Comparison of ENCODE assay signal across 13 cellular contexts in the genomic region with DNA sequence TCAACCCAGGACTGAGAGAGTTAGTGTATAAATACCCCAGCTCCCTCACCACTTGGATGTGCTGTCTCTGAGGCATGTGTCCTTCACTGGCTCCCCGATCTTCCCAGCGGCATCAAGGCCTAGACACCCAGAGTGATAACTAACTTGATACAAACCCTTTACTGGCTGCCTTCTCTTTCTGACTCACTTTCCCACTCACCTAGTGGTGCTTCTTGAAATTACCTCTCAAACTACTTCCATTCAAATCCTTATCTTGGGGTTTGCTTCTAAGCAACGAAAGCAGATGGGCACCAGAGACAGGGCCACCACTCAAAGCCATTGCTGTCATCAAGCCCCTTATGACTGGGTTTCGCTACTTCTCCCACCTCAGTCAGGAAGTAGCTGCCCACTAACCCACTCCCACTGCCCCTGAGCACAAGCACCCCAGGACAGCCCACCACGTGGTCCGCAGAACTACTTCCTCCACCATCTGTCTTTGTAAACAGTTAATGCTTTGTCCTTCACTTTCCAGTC. TPM values are rescaled to one million over a fixed set of nuclear protein-coding genes. Genes with fewer than 3 reads are reported as not detected.
DNase-seq lines count a peak whose midpoint lies in the region; ATAC-seq and TF ChIP-seq lines count a peak whose summit lies in the region.
"Had no signal": no experiment of that assay in that cellular context is flagged by ENCODE, and none has a peak within 500 bp of the region (broad histone marks: within the 10 kb centered on the region; RNA-seq: fewer than 3 reads in every experiment).

No MANE protein-coding gene starts in this region.

- no peak overlapping the region for H3K4me2 ChIP-seq in mammary epithelial cell (ENCODE audit: insufficient read depth, low read depth, low read length)
- no peak overlapping the region for H3K4me2 ChIP-seq in OCI-LY1 (ENCODE audit: low read length)
- H3K4me2 ChIP-seq: BLaER1 had no signal

- no peaks in the 10 kb centered on the region for H3K27me3 Mint-ChIP-seq in MCF 10A (ENCODE audit: insufficient read depth, unreplicated experiment)

- no peaks in the 10 kb centered on the region for H3F3A ChIP-seq in OCI-LY1 (ENCODE audit: insufficient read depth, low read length)

- no peaks in the 10 kb centered on the region for H3K9me2 ChIP-seq in OCI-LY1 (ENCODE audit: low read depth, low read length)

- H3K9me3 ChIP-seq in mammary epithelial cell (replicated peaks; ENCODE audit: insufficient read depth, low read length) (peaks cover 5% of the 10 kb centered on the region), OCI-LY1 (ENCODE audit: low read length) (no peaks in the 10 kb centered on the region), esophagus squamous epithelium (no peaks in the 10 kb centered on the region), aorta (ENCODE audit: control insufficient read depth, low read length) (no peaks in the 10 kb centered on the region), vagina (no peaks in the 10 kb centered on the region)
- H3K9me3 ChIP-seq: thoracic aorta had no signal

- H3K79me2 ChIP-seq in mammary epithelial cell (ENCODE audit: insufficient read depth, low read length), result no peaks in the 10 kb centered on the region
- H3K79me2 ChIP-seq in OCI-LY1 (ENCODE audit: insufficient read depth, low read length), result no peaks in the 10 kb centered on the region

- no peaks in the 10 kb centered on the region for H4K20me1 ChIP-seq in mammary epithelial cell (ENCODE audit: insufficient read depth, low read length)
- no peaks in the 10 kb centered on the region for H4K20me1 ChIP-seq in OCI-LY1 (ENCODE audit: insufficient read depth, low read length)
- H4K20me1 ChIP-seq: BLaER1 had no signal

- no peak overlapping the region for H3K4me3 Mint-ChIP-seq in MCF 10A (ENCODE audit: unreplicated experiment)

- H3K36me3 Mint-ChIP-seq in MCF 10A (ENCODE audit: insufficient read depth, unreplicated experiment), result no peaks in the 10 kb centered on the region

- WGBS in mammary epithelial cell (ENCODE audit: low coverage, missing lambda C conversion rate), result 94% methylated on average over 6 of the region's 6 CpGs
- WGBS in esophagus squamous epithelium, 2 donors, result 74 to 86% methylated on average over 4 to 6 of the region's 6 CpGs
- 93% methylated on average over 6 of the region's 6 CpGs for WGBS in aorta, 2 donors

- no TSS peak for BruUV-seq in MCF 10A (replicated peaks; lab: Mats Ljungman, UMichigan)
- no TSS peak for BruUV-seq in mammary epithelial cell (replicated peaks; lab: Mats Ljungman, UMichigan)

- TF ChIP-seq CTCF in MCF 10A (IDR thresholded peaks at IDR 0.05; ENCODE audit: unreplicated experiment), result peak; percentile 5
- TF ChIP-seq CTCF in mammary epithelial cell (conservative IDR thresholded peaks at IDR 0.05 in 1 of 2, IDR thresholded peaks at IDR 0.05 in 1 of 2; ENCODE audit: extremely low read depth in 1 of 2, insufficient read depth in 1 of 2, low read depth in 1 of 2, low read length in 2 of 2), result peak in 1 of 2 donors; percentile 19
- peak; percentile 41 for TF ChIP-seq CTCF in OCI-LY1 (IDR thresholded peaks at IDR 0.05; ENCODE audit: low read length)
- TF ChIP-seq CTCF in esophagus squamous epithelium (IDR thresholded peaks at IDR 0.05), result peak in 4 of 6 experiments; percentile 16 to 40 (median 19)
- TF ChIP-seq CTCF in vagina (IDR thresholded peaks at IDR 0.05), result peak in 1 of 3 experiments; percentile 6

- H3K4me1 Mint-ChIP-seq in MCF 10A (ENCODE audit: insufficient read depth, unreplicated experiment), result peaks cover 30% of the 10 kb centered on the region

- POLR2A ChIA-PET in MCF 10A (lab: Yijun Ruan, JAX), result interaction anchor here (0.7 to 1.4 kb wide), 3 partner anchors 11 to 707 kb away, joined by 3 to 4 read pairs (median 3); no protein-coding TSS in a partner anchor

- ATAC-seq in aorta (ENCODE audit: low FRiP score) (no peak), GM21723 (IDR thresholded peaks at IDR 0.05; ENCODE audit: unreplicated experiment) (no peak)

- H3K9ac ChIP-seq in mammary epithelial cell (ENCODE audit: insufficient read depth, low read length) (no peak overlapping the region), OCI-LY1 (ENCODE audit: low read length) (no peak overlapping the region)
- H3K9ac ChIP-seq: BLaER1 had no signal

- H3K4me3 ChIP-seq in mammary epithelial cell (replicated peaks in 1 of 3; ENCODE audit: insufficient read depth in 1 of 3, low read depth in 2 of 3, low read length in 3 of 3) (no peak overlapping the region), OCI-LY1 (ENCODE audit: low read depth, low read length, poor library complexity, severe bottlenecking) (no peak overlapping the region), esophagus squamous epithelium (no peak overlapping the region), aorta (ENCODE audit: low read length in 2 of 2) (no peak overlapping the region), vagina (no peak overlapping the region)
- H3K4me3 ChIP-seq: BLaER1, thoracic aorta had no signal

- H2AFZ ChIP-seq in mammary epithelial cell (ENCODE audit: low read depth, low read length), result no peak overlapping the region
- H2AFZ ChIP-seq in OCI-LY1 (ENCODE audit: low read length), result no peak overlapping the region

- H3K36me3 ChIP-seq in mammary epithelial cell (ENCODE audit: insufficient read depth, low read length) (no peaks in the 10 kb centered on the region), OCI-LY1 (ENCODE audit: insufficient read depth, low read length) (no peaks in the 10 kb centered on the region), esophagus squamous epithelium (no peaks in the 10 kb centered on the region), aorta (ENCODE audit: control insufficient read depth in 1 of 2, insufficient read depth in 2 of 2, low read length in 1 of 2) (no peaks in the 10 kb centered on the region), vagina (no peaks in the 10 kb centered on the region)
- H3K36me3 ChIP-seq: BLaER1, thoracic aorta had no signal

- no peak overlapping the region for H3K27ac ChIP-seq in mammary epithelial cell (ENCODE audit: insufficient read depth, low read depth, low read length)
- H3K27ac ChIP-seq in OCI-LY1 (ENCODE audit: low read depth, low read length, poor library complexity, severe bottlenecking), result no peak overlapping the region
- H3K27ac ChIP-seq in esophagus squamous epithelium, result peak overlapping the region in 2 of 4 donors; percentile 18 to 29
- no peak overlapping the region for H3K27ac ChIP-seq in aorta (ENCODE audit: low read depth in 1 of 2, low read length in 2 of 2)
- no peak overlapping the region for H3K27ac ChIP-seq in vagina
- H3K27ac ChIP-seq: BLaER1 had no signal

- intact Hi-C loops in MCF 10A (cut with micrococcal nuclease) (no loop called here), mammary epithelial cell (cut with micrococcal nuclease) (no loop called here), esophagus squamous epithelium (cut with DNase I) (loop anchor here (10.0 kb wide), 1 partner anchor 61 kb away; no protein-coding TSS in a partner anchor), aorta (cut with DNase I) (no loop called here), vagina (cut with DNase I) (no loop called here)

- H3K4me1 ChIP-seq in mammary epithelial cell (ENCODE audit: insufficient read depth, low read length) (peaks cover 16% of the 10 kb centered on the region), OCI-LY1 (ENCODE audit: insufficient read depth, low read length, severe bottlenecking) (peaks cover 10% of the 10 kb centered on the region), esophagus squamous epithelium (peaks cover 6 to 62% (median 23%) of the 10 kb centered on the region in 3 donors), aorta (ENCODE audit: control insufficient read depth in 1 of 2, insufficient read depth in 2 of 2, low read length in 2 of 2) (no peaks in the 10 kb centered on the region), vagina (peaks cover 31% of the 10 kb centered on the region)

- CTCF ChIA-PET in MCF 10A (lab: Yijun Ruan, JAX) (interaction anchor here (0.6 to 0.8 kb wide), 4 partner anchors 13 to 525 kb away, joined by 3 to 5 read pairs (median 3); no protein-coding TSS in a partner anchor), mammary epithelial cell (lab: Charles Lee; ENCODE audit: low non-redundant PET) (no interaction called here)

- dilution Hi-C loops in mammary epithelial cell (cut with HindIII; ENCODE audit: low sequenced_read_pairs), result no loop called here

- peaks cover 7% of the 10 kb centered on the region for H3K9me3 Mint-ChIP-seq in MCF 10A (ENCODE audit: unreplicated experiment)

- H3K27me3 ChIP-seq in mammary epithelial cell (ENCODE audit: insufficient read depth, low read length), result no peaks in the 10 kb centered on the region
- no peaks in the 10 kb centered on the region for H3K27me3 ChIP-seq in OCI-LY1 (ENCODE audit: insufficient read depth, low read length)
- no peaks in the 10 kb centered on the region for H3K27me3 ChIP-seq in esophagus squamous epithelium
- no peaks in the 10 kb centered on the region for H3K27me3 ChIP-seq in aorta (ENCODE audit: control insufficient read depth in 1 of 2, insufficient read depth in 2 of 2, low read length in 1 of 2)
- no peaks in the 10 kb centered on the region for H3K27me3 ChIP-seq in vagina
- H3K27me3 ChIP-seq: BLaER1 had no signal

- H3K27ac Mint-ChIP-seq in MCF 10A (ENCODE audit: low read depth, unreplicated experiment), result no peak overlapping the region

- TF ChIP-seq POLR2A in esophagus squamous epithelium (IDR thresholded peaks at IDR 0.05), result no peak
- no peak for TF ChIP-seq POLR2A in vagina (IDR thresholded peaks at IDR 0.05)

- in situ Hi-C loops in mammary epithelial cell (cut with MboI; ENCODE audit: low sequenced_read_pairs in 2 of 2), result loop anchor here in 1 of 2 donors (25.0 kb wide), 1 partner anchor 238 kb away; no protein-coding TSS in a partner anchor

- DNase-seq in MCF 10A (ENCODE audit: unreplicated experiment), result no peak
- DNase-seq in mammary epithelial cell, result no peak
- DNase-seq in esophagus squamous epithelium (lab: John Stamatoyannopoulos, UW), result no peak
- peak; percentile 43 to 44 for DNase-seq in aorta
- DNase-seq in vagina (ENCODE audit: extremely low spot score in 2 of 2), result no peak
- no peak for DNase-seq in NCI-H1436 (lab: John Stamatoyannopoulos, UW)
- DNase-seq: amygdala, MV-4-11, NCI-H526 had no signal

RNA-seq across cellular contexts. Expression of a gene that starts 17.2 kb away (rescaled TPM):
- total RNA-seq in MCF 10A (2022) (376 and 426 TPM in 2 replicates), mammary epithelial cell (100 to 1,000 TPM; 169 to 373 TPM), esophagus squamous epithelium (100 to 1,000 TPM in 3 of 4 donors, 10 to 100 TPM in 1; 75.4 to 364 (median 152) TPM), aorta (100 to 1,000 TPM; 302 to 388 TPM), vagina (1,405 TPM)
- polyA plus RNA-seq in mammary epithelial cell (140 TPM), aorta (10 to 100 TPM; 35.3 to 48.6 TPM)
- polyA minus RNA-seq in mammary epithelial cell, result 99.0 TPM

Comparison
In these comparisons a context has a peak if more than half of its experiments do, and no peak if none do; other contexts are left out.
1. DNase-seq: peak in aorta (2 of 2); none in MCF 10A (single experiment), mammary epithelial cell (single experiment), esophagus squamous epithelium (single experiment), vagina (0 of 2) and NCI-H1436 (single experiment).